ENCODE assay signal across 11 cellular contexts in the genomic region with DNA sequence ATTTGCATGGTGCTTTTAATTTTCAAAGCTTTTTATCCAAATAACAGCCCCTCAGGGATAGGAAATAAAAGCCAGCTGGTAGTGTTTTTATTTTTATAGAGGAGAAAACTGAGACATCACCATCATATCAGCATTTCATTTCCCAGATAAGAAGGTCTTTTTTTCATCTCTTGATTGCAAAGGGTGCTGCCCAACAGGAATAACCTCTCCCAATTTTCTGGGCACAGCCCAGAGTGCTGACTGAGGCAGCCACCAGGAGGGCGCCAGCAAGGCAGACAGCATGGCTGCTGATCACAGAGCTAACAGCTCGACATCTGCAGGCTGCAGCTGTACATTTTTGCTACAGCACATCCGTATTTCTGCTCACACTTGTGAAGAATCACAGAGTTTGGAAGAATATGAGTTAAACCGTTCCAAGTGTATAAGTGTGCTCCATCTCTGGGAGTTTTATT.
DNase-seq lines count a peak whose midpoint lies in the region; ATAC-seq, FAIRE-seq and TF ChIP-seq lines count a peak whose summit lies in the region.
"Had no signal": no experiment of that assay in that cellular context is flagged by ENCODE, and none has a peak within 500 bp of the region (broad histone marks: within the 10 kb centered on the region; RNA-seq: fewer than 3 reads in every experiment).

No MANE protein-coding gene starts in this region.

- no peak overlapping the region for H3K4me2 ChIP-seq in HepG2 (ENCODE audit: low read depth, low read length)
- H3K4me2 ChIP-seq in OCI-LY1 (ENCODE audit: low read length) = peak overlapping the region; percentile 52

- TF ChIP-seq CTCF in HepG2 (CRISPR knock-in tag; IDR thresholded peaks at IDR 0.05) (peak; percentile 25; the same call in 1 of the 2 replicates), right lobe of liver (IDR thresholded peaks at IDR 0.05) (no peak), OCI-LY1 (IDR thresholded peaks at IDR 0.05; ENCODE audit: low read length) (peak; percentile 57)

- H3K36me3 ChIP-seq in HepG2 (replicated peaks in 1 of 2; ENCODE audit: control insufficient read depth in 1 of 2, insufficient read depth in 2 of 2, low read length in 2 of 2) (no peaks in the 10 kb centered on the region), right lobe of liver (no peaks in the 10 kb centered on the region), OCI-LY1 (ENCODE audit: insufficient read depth, low read length) (no peaks in the 10 kb centered on the region)

- TF ChIP-seq EP300 in HepG2 (IDR thresholded peaks at IDR 0.05; ENCODE audit: low read depth in 2 of 2, low read length in 2 of 2) = no peak
- TF ChIP-seq EP300 in HepG2 (CRISPR knock-in tag; IDR thresholded peaks at IDR 0.05; ENCODE audit: borderline replicate concordance) = no peak

- H3K27ac ChIP-seq in HepG2 (ENCODE audit: extremely low read length, insufficient read depth, low read length) (no peak overlapping the region), right lobe of liver (no peak overlapping the region), OCI-LY1 (ENCODE audit: low read depth, low read length, poor library complexity, severe bottlenecking) (peak overlapping the region; percentile 68)

- peaks cover 5% of the 10 kb centered on the region; the same call in 1 of the 2 replicates for H3K4me1 ChIP-seq in HepG2 (ENCODE audit: insufficient read depth, low read length)
- no peaks in the 10 kb centered on the region for H3K4me1 ChIP-seq in right lobe of liver
- peaks cover 39% of the 10 kb centered on the region for H3K4me1 ChIP-seq in OCI-LY1 (ENCODE audit: insufficient read depth, low read length, severe bottlenecking)

- TF ChIP-seq POLR2A in HepG2 (IDR thresholded peaks at IDR 0.05; ENCODE audit: insufficient read depth in 1 of 2, low read depth in 2 of 2, low read length in 2 of 2) (no peak), right lobe of liver (IDR thresholded peaks at IDR 0.05) (no peak)

- no peak for DNase-seq in HepG2 (ENCODE audit: low spot score)
- DNase-seq in right lobe of liver = no peak
- DNase-seq in globus pallidus (ENCODE audit: low spot score) = peak; percentile 67
- DNase-seq in T1000 (lab: John Stamatoyannopoulos, UW) = no peak
- no peak for DNase-seq in NOMO-1 treated with DMSO at 0.1 percent for 48 hours (lab: John Stamatoyannopoulos, UW; ENCODE audit: unreplicated experiment)
- DNase-seq: activated T-cell treated with anti-CD3 and anti-CD28 coated beads, Interleukin-2, amount 50 U/mL, for 72 hours; cerebellar nuclear complex had no signal

- intact Hi-C loops in HepG2 (cut with micrococcal nuclease; ENCODE audit: unreplicated experiment) (no loop called here), right lobe of liver (cut with DNase I) (no loop called here)

- H2AFZ ChIP-seq in HepG2 (ENCODE audit: low read length) (no peak overlapping the region), OCI-LY1 (ENCODE audit: low read length) (no peak overlapping the region)

- POLR2A ChIA-PET in HepG2 (lab: Yijun Ruan, JAX) = interaction anchor here (1.2 to 1.8 kb wide), 3 partner anchors 10 to 87 kb away, joined by 3 to 4 read pairs (median 3); partner anchors contain the start of gene CBFA2T2

- BruUV-seq in HepG2 (replicated peaks; lab: Mats Ljungman, UMichigan) = no TSS peak

- H3K79me2 ChIP-seq in HepG2 (ENCODE audit: insufficient read depth, low read length) (no peaks in the 10 kb centered on the region), OCI-LY1 (ENCODE audit: insufficient read depth, low read length) (no peaks in the 10 kb centered on the region)

- no peak for TF ChIP-seq RAD21 in HepG2 (CRISPR knock-in tag; IDR thresholded peaks at IDR 0.05)

- no peaks in the 10 kb centered on the region for H3K9me3 ChIP-seq in HepG2 (ENCODE audit: low read length)
- no peaks in the 10 kb centered on the region for H3K9me3 ChIP-seq in right lobe of liver
- no peaks in the 10 kb centered on the region for H3K9me3 ChIP-seq in OCI-LY1 (ENCODE audit: low read length)

- CTCF ChIA-PET in HepG2 (lab: Yijun Ruan, JAX; ENCODE audit: low intra/inter-chr PET ratio, low total read pairs) = no interaction called here

- FAIRE-seq in HepG2 (lab: Jason Lieb, UNC) = no peak
- FAIRE-seq: GM12878 had no signal

- H4K20me1 ChIP-seq in HepG2 (ENCODE audit: insufficient read depth, low read length) = no peaks in the 10 kb centered on the region
- H4K20me1 ChIP-seq in OCI-LY1 (ENCODE audit: insufficient read depth, low read length) = no peaks in the 10 kb centered on the region

- in situ Hi-C loops in HepG2 (cut with HindIII; ENCODE audit: extremely low pct_ligation_motif_present, low pct_unique_long_range_greater_than_20kb) = no loop called here

- H3K9me2 ChIP-seq in OCI-LY1 (ENCODE audit: low read depth, low read length) = no peaks in the 10 kb centered on the region

- ATAC-seq in HepG2 (peak; percentile 72), right lobe of liver (no peak), GM21576 (IDR thresholded peaks at IDR 0.05; ENCODE audit: unreplicated experiment) (no peak), GM19395 (IDR thresholded peaks at IDR 0.05; ENCODE audit: unreplicated experiment) (no peak)
- ATAC-seq: activated T-cell treated with anti-CD3 and anti-CD28 coated beads, Interleukin-2, amount 50 U/mL, for 72 hours; GM12878 had no signal

- H3K27me3 ChIP-seq in HepG2 (ENCODE audit: control insufficient read depth in 1 of 2, insufficient read depth in 2 of 2, low read length in 2 of 2) (no peaks in the 10 kb centered on the region), right lobe of liver (no peaks in the 10 kb centered on the region), OCI-LY1 (ENCODE audit: insufficient read depth, low read length) (no peaks in the 10 kb centered on the region)

- H3F3A ChIP-seq in OCI-LY1 (ENCODE audit: insufficient read depth, low read length) = no peaks in the 10 kb centered on the region

- H3K4me3 ChIP-seq in HepG2 (replicated peaks in 1 of 3; ENCODE audit: insufficient read depth in 1 of 3, low read depth in 2 of 3, low read length in 3 of 3) (no peak overlapping the region), right lobe of liver (no peak overlapping the region), OCI-LY1 (ENCODE audit: low read depth, low read length, poor library complexity, severe bottlenecking) (peak overlapping the region; percentile 4)
- H3K4me3 ChIP-seq: GM12878 had no signal

- 89% methylated on average over 4 of the region's 4 CpGs for WGBS in HepG2 (ENCODE audit: low lambda C conversion rate)
- WGBS in right lobe of liver (ENCODE audit: insufficient coverage, low coverage, low lambda C conversion rate, missing lambda C conversion rate) = 68% methylated on average over 4 of the region's 4 CpGs

- no peak overlapping the region for H3K9ac ChIP-seq in HepG2 (ENCODE audit: insufficient read depth, low read depth, low read length)
- peak overlapping the region; percentile 20; the same call in 1 of the 2 replicates for H3K9ac ChIP-seq in OCI-LY1 (ENCODE audit: low read length)

TF ChIP-seq in HepG2, 621 proteins besides CTCF, POLR2A, EP300 and RAD21:
- TF ChIP-seq ZNF709 (CRISPR knock-in tag; IDR thresholded peaks at IDR 0.05) (no peak), RBM39 (IDR thresholded peaks at IDR 0.05; ENCODE audit: low read depth, low read length, poor library complexity, severe bottlenecking) (no peak), MEIS1 (CRISPR knock-in tag; IDR thresholded peaks at IDR 0.05; ENCODE audit: borderline replicate concordance) (no peak), ATF4 (CRISPR knock-in tag; IDR thresholded peaks at IDR 0.05) (no peak), ZNF580 (CRISPR knock-in tag; IDR thresholded peaks at IDR 0.05; ENCODE audit: borderline replicate concordance, low read depth) (no peak)

Comparison
In these comparisons a context has a peak if more than half of its experiments do, and no peak if none do; other contexts are left out.
1. CTCF ChIP-seq: peak in HepG2 (single experiment) and OCI-LY1 (single experiment); none in right lobe of liver (0 of 4).